9 cellular contexts compared by ENCODE assay signal in genomic region chr3:174815750-174816149, GRCh38.
"Had no signal": no experiment of that assay in that cellular context is flagged by ENCODE, and none has a peak within 500 bp of the region (broad histone marks: within the 10 kb centered on the region; RNA-seq: fewer than 3 reads in every experiment).

No MANE protein-coding gene starts in this region.

- H3K4me3 Mint-ChIP-seq: HFFc6 had no signal

- H3K4me3 ChIP-seq: GM23248, HAP-1, K562 had no signal

- H3K36me3 ChIP-seq: HAP-1 had no signal

- H3K9me3 ChIP-seq: HAP-1 had no signal

- DNase-seq: GM23248, GOT3, H7, HFFc6, IMR-90, KG1 had no signal

- H3K27ac ChIP-seq: GM23248, HL-60 had no signal

- H3K4me1 ChIP-seq: HAP-1 had no signal

- H3K27ac Mint-ChIP-seq: HFFc6 had no signal

- FAIRE-seq: K562 had no signal
